ENCODE assay signal across 1 cellular context in genomic region chr19:35902870-35903475, GRCh38.
TF ChIP-seq lines count a peak whose summit lies in the region.

No MANE protein-coding gene starts in this region.

TF ChIP-seq in endothelial cell of umbilical vein, 7 proteins besides CTCF, POLR2A, EP300 and RAD21:
- TF ChIP-seq MYC (IDR thresholded peaks at IDR 0.05; ENCODE audit: low read depth, low read length) (no peak), MAX (IDR thresholded peaks at IDR 0.05; ENCODE audit: insufficient read depth, insufficient read length) (no peak), JUN (IDR thresholded peaks at IDR 0.05; ENCODE audit: borderline replicate concordance, insufficient read depth, insufficient read length, low read depth) (no peak), EZH2 (IDR thresholded peaks at IDR 0.05; ENCODE audit: borderline replicate concordance, low read depth, low read length, severe bottlenecking) (no peak), FOS (IDR thresholded peaks at IDR 0.05; ENCODE audit: borderline replicate concordance, insufficient read depth, low read length) (no peak), GATA2 (IDR thresholded peaks at IDR 0.05; ENCODE audit: insufficient read depth, insufficient read length, low read depth, low read length) (no peak), POLR2AphosphoS5 (IDR thresholded peaks at IDR 0.05; ENCODE audit: insufficient read depth, low read depth, low read length) (no peak)
